In the genomic region with DNA sequence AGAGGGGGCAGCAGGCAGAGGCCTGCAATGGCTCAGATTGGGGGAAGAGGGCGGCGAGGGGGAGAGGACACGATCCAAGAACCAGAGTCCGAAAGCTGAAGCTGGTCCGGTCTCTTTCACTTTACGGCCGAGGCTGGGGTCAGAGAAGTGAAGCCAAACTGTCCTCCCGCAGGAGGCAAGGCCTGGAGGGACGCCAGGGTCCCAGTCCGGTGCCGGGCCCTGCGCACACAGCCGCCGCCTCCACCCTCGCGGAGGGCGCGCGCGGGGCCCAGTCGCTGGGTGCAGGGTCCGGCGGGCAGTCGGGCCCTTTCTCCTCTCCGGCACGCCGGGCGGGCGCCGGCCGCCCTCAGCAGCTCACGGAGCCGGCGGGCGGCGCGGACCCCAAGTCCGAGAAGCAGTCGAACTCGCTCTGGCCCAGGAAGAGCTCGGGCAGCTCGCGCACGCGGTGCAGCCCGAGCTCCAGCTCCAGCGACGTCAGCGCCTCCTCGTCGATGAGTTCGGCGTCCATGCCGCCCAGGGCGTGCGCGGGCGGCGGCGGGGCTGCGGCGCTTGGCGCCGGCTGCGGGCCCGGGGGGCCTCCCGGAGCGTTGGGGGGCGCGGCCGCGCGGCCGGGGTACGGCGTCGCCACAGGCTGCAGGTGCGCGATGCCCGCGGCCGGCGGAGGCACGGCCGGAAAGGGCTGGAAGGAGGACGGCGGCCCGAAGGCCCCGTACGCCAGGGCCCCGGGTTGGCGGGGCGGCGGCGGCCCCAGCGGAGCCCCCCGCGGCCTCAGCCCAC, we compare ENCODE assay signal across 8 cellular contexts. TPM values are rescaled to one million over a fixed set of nuclear protein-coding genes. Genes with fewer than 3 reads are reported as not detected.
DNase-seq lines count a peak whose midpoint lies in the region; ATAC-seq and TF ChIP-seq lines count a peak whose summit lies in the region.

No MANE protein-coding gene starts in this region.

- H3K27me3 ChIP-seq in esophagus squamous epithelium, result no peaks in the 10 kb centered on the region
- H3K27me3 ChIP-seq in aorta (ENCODE audit: control insufficient read depth in 1 of 2, insufficient read depth in 2 of 2, low read length in 1 of 2), result no peaks in the 10 kb centered on the region

- H3K27me3 Mint-ChIP-seq in activated CD8-positive, alpha-beta T cell treated with anti-CD3 and anti-CD28 coated beads, Interleukin-2, amount 10 ng/mL, durations not matched to agents 7 days and 5 days (ENCODE audit: low read depth), result peaks cover 21% of the 10 kb centered on the region
- peaks cover 42% of the 10 kb centered on the region for H3K27me3 Mint-ChIP-seq in nephron (ENCODE audit: low read depth)

- H3K4me1 Mint-ChIP-seq in activated CD8-positive, alpha-beta T cell treated with anti-CD3 and anti-CD28 coated beads, Interleukin-2, amount 10 ng/mL, durations not matched to agents 7 days and 5 days (ENCODE audit: low read depth), result peaks cover 30% of the 10 kb centered on the region
- H3K4me1 Mint-ChIP-seq in nephron, result peaks cover 5% of the 10 kb centered on the region

- TF ChIP-seq POLR2A in esophagus squamous epithelium (IDR thresholded peaks at IDR 0.05), result no peak

- H3K27ac ChIP-seq in esophagus squamous epithelium, result peak overlapping the region; percentile 90 to 94 (median 94)
- H3K27ac ChIP-seq in aorta (ENCODE audit: low read depth in 1 of 2, low read length in 2 of 2), result peak overlapping the region; percentile 28 to 81

- no peaks in the 10 kb centered on the region for H3K9me3 Mint-ChIP-seq in activated CD8-positive, alpha-beta T cell treated with anti-CD3 and anti-CD28 coated beads, Interleukin-2, amount 10 ng/mL, durations not matched to agents 7 days and 5 days (ENCODE audit: insufficient read depth)
- H3K9me3 Mint-ChIP-seq in nephron, result no peaks in the 10 kb centered on the region

- WGBS in esophagus squamous epithelium, 2 donors, result 6 to 20% methylated on average over 1 to 34 of the region's 98 CpGs
- 0 to 1% methylated on average over 60 to 98 of the region's 98 CpGs for WGBS in aorta, 2 donors

- in situ Hi-C loops in KBM-7 (cut with MboI; ENCODE audit: low pct_unique_long_range_greater_than_20kb, low sequenced_read_pairs), result no loop called here

- POLR2A ChIA-PET in activated CD8-positive, alpha-beta T cell treated with anti-CD3 and anti-CD28 coated beads, Interleukin-2, amount 10 ng/mL, durations not matched to agents 7 days and 5 days (lab: Charles Lee), result interaction anchor here (0.9 to 3.0 kb wide), 7 partner anchors 20 to 170 kb away, joined by 3 to 15 read pairs (median 9); a partner anchor contains a TSS

- H3K9ac ChIP-seq in ES-I3 (ENCODE audit: low read depth, low read length), result peak overlapping the region; percentile 74

- peak overlapping the region; percentile 79 for H3K4me3 Mint-ChIP-seq in activated CD8-positive, alpha-beta T cell treated with anti-CD3 and anti-CD28 coated beads, Interleukin-2, amount 10 ng/mL, durations not matched to agents 7 days and 5 days
- H3K4me3 Mint-ChIP-seq in nephron, result peak overlapping the region; percentile 84 to 89 (median 88)

- H3K9me3 ChIP-seq in ES-I3 (ENCODE audit: control insufficient read depth, insufficient read depth, low read length) (no peaks in the 10 kb centered on the region), esophagus squamous epithelium (no peaks in the 10 kb centered on the region), aorta (ENCODE audit: control insufficient read depth, low read length) (no peaks in the 10 kb centered on the region)

- H3K36me3 Mint-ChIP-seq in activated CD8-positive, alpha-beta T cell treated with anti-CD3 and anti-CD28 coated beads, Interleukin-2, amount 10 ng/mL, durations not matched to agents 7 days and 5 days (ENCODE audit: low read depth), result peaks cover 3% of the 10 kb centered on the region
- H3K36me3 Mint-ChIP-seq in nephron (ENCODE audit: low read depth), result no peaks in the 10 kb centered on the region

- CTCF ChIA-PET in activated CD8-positive, alpha-beta T cell treated with anti-CD3 and anti-CD28 coated beads, Interleukin-2, amount 10 ng/mL, durations not matched to agents 7 days and 5 days (lab: Charles Lee), result interaction anchor here (0.7 to 8.1 kb wide), 17 partner anchors 8 to 329 kb away, joined by 3 to 130 read pairs (median 5); no protein-coding TSS in a partner anchor

- intact Hi-C loops in esophagus squamous epithelium (cut with DNase I) (no loop called here), aorta (cut with DNase I) (loop anchor here in 1 of 2 donors (2.0 kb wide), 1 partner anchor 83 kb away; no protein-coding TSS in a partner anchor)

- TF ChIP-seq CTCF in esophagus squamous epithelium (IDR thresholded peaks at IDR 0.05), result no peak
- TF ChIP-seq CTCF in nephron (IDR thresholded peaks at IDR 0.05; ENCODE audit: unreplicated experiment in 3 of 3), result no peak

- peak; percentile 51 for DNase-seq in activated CD8-positive, alpha-beta T cell treated with anti-CD3 and anti-CD28 coated beads, Interleukin-2, amount 10 ng/mL, durations not matched to agents 7 days and 5 days
- no peak for DNase-seq in esophagus squamous epithelium (lab: John Stamatoyannopoulos, UW)
- peak; percentile 68 to 86 for DNase-seq in aorta
- no peak for DNase-seq in NCI-H2107 treated with DMSO at 0.1 percent for 48 hours (lab: John Stamatoyannopoulos, UW; ENCODE audit: unreplicated experiment)
- DNase-seq in KBM-7, result no peak

- ATAC-seq in HG03280 (IDR thresholded peaks at IDR 0.05; ENCODE audit: unreplicated experiment) (peak; percentile 12), aorta (ENCODE audit: low FRiP score) (peak; percentile 15)
- no peak for ATAC-seq in activated CD8-positive, alpha-beta T cell treated with anti-CD3 and anti-CD28 coated beads, Interleukin-2, amount 10 ng/mL, durations not matched to agents 7 days and 5 days

- peak overlapping the region; percentile 88 for H3K27ac Mint-ChIP-seq in activated CD8-positive, alpha-beta T cell treated with anti-CD3 and anti-CD28 coated beads, Interleukin-2, amount 10 ng/mL, durations not matched to agents 7 days and 5 days
- no peak overlapping the region for H3K27ac Mint-ChIP-seq in nephron

- no peaks in the 10 kb centered on the region for H3K36me3 ChIP-seq in ES-I3 (ENCODE audit: insufficient read depth, low read length)
- H3K36me3 ChIP-seq in esophagus squamous epithelium, result no peaks in the 10 kb centered on the region
- no peaks in the 10 kb centered on the region for H3K36me3 ChIP-seq in aorta (ENCODE audit: control insufficient read depth in 1 of 2, insufficient read depth in 2 of 2, low read length in 1 of 2)

- H3K4me3 ChIP-seq in esophagus squamous epithelium, result peak overlapping the region; percentile 59 to 95 (median 86)
- H3K4me3 ChIP-seq in aorta (ENCODE audit: low read length in 2 of 2), result peak overlapping the region; percentile 36 to 92

- peaks cover 8% of the 10 kb centered on the region for H3K4me1 ChIP-seq in ES-I3 (ENCODE audit: insufficient read depth, low read length)
- peaks cover 6 to 78% (median 9%) of the 10 kb centered on the region in 3 donors for H3K4me1 ChIP-seq in esophagus squamous epithelium
- no peaks in the 10 kb centered on the region for H3K4me1 ChIP-seq in aorta (ENCODE audit: control insufficient read depth in 1 of 2, insufficient read depth in 2 of 2, low read length in 2 of 2)

RNA-seq across cellular contexts. Expression of a gene that starts 0.7 kb away (rescaled TPM):
- 1 to 10 TPM; 9.1 to 10.0 TPM for total RNA-seq in activated CD8-positive, alpha-beta T cell treated with anti-CD3 and anti-CD28 coated beads, Interleukin-2, amount 10 ng/mL, durations not matched to agents 7 days and 5 days
- 10 to 100 TPM; 12.2 to 40.6 (median 22.1) TPM for total RNA-seq in esophagus squamous epithelium
- total RNA-seq in aorta, result 10 to 100 TPM; 13.2 to 19.0 TPM
- polyA plus RNA-seq in aorta, result 10 to 100 TPM in 1 of 2 donors, 1 to 10 TPM in 1; 4.0 to 13.5 TPM

Comparison
In these comparisons a context has a peak if more than half of its experiments do, and no peak if none do; other contexts are left out.
1. DNase-seq: peak in activated CD8-positive, alpha-beta T cell treated with anti-CD3 and anti-CD28 coated beads, Interleukin-2, amount 10 ng/mL, durations not matched to agents 7 days and 5 days (single experiment) and aorta (2 of 2); none in esophagus squamous epithelium (single experiment), NCI-H2107 treated with DMSO at 0.1 percent for 48 hours (single experiment) and KBM-7 (single experiment).